ENCODE assay signal across 1 cellular context in the genomic region with DNA sequence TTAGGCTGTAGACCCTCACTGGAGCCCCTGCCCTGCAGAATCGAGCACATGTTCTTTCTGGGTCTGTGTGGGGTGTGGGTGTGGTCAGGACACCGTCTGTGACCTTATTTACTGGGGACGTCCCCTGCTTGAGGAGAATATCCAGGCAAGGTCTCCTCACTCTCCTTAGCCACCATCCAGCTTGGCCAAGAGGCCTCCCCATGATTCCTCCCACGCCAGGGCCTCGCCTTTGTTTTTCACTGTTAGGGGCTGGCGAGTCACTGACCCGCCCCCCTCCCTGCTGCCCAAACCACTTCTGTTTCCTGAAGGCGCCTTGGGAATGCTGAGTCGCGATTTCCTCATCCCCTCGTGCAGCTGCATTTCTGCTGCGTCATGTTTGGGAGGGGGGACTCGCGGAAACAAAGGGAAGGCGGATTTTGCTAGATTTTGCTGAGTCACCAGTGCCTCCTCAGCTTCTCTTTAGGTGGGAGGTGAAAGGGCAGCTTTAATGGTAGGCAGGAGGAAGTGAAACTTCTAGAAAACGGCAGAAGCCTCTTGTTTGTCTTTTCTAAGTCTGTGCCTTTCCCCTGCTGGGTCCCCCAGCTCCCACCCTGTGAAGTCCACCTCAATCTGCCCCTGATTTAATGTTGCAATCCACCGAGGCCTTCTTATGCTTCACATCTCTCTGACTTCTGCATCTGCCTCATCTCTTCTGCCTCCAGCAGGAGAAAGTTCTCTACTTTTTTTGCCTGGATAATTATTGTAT.
TF ChIP-seq lines count a peak whose summit lies in the region.

No MANE protein-coding gene starts in this region.

TF ChIP-seq in GM12878, 131 proteins besides CTCF, POLR2A, EP300 and RAD21 (continues in another document):
- TF ChIP-seq HCFC1 (IDR thresholded peaks at IDR 0.05; ENCODE audit: low read length): peak; percentile 5; the same call in 1 of the 2 replicates
- peak; percentile 84 for TF ChIP-seq GATAD2B (conservative IDR thresholded peaks at IDR 0.05; ENCODE audit: low read depth)
- TF ChIP-seq, protein P1, sequence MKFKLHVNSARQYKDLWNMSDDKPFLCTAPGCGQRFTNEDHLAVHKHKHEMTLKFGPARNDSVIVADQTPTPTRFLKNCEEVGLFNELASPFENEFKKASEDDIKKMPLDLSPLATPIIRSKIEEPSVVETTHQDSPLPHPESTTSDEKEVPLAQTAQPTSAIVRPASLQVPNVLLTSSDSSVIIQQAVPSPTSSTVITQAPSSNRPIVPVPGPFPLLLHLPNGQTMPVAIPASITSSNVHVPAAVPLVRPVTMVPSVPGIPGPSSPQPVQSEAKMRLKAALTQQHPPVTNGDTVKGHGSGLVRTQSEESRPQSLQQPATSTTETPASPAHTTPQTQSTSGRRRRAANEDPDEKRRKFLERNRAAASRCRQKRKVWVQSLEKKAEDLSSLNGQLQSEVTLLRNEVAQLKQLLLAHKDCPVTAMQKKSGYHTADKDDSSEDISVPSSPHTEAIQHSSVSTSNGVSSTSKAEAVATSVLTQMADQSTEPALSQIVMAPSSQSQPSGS (IDR thresholded peaks at IDR 0.05; ENCODE audit: low read length): no peak
- TF ChIP-seq SMC3 (IDR thresholded peaks at IDR 0.05; ENCODE audit: borderline replicate concordance, low read length): no peak; the same call in 1 of the 2 replicates
- peak; percentile 96 for TF ChIP-seq DPF2 (IDR thresholded peaks at IDR 0.05)
- TF ChIP-seq POLR2AphosphoS2 (IDR thresholded peaks at IDR 0.05; ENCODE audit: low read depth, low read length): no peak
- TF ChIP-seq, protein P2, sequence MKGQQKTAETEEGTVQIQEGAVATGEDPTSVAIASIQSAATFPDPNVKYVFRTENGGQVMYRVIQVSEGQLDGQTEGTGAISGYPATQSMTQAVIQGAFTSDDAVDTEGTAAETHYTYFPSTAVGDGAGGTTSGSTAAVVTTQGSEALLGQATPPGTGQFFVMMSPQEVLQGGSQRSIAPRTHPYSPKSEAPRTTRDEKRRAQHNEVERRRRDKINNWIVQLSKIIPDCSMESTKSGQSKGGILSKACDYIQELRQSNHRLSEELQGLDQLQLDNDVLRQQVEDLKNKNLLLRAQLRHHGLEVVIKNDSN (IDR thresholded peaks at IDR 0.05; ENCODE audit: borderline replicate concordance, extremely low read length, insufficient read depth, low read depth, low read length): no peak
- TF ChIP-seq, protein P3, sequence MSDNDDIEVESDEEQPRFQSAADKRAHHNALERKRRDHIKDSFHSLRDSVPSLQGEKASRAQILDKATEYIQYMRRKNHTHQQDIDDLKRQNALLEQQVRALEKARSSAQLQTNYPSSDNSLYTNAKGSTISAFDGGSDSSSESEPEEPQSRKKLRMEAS (IDR thresholded peaks at IDR 0.05; ENCODE audit: low read depth, low read length): peak; percentile 15; the same call in 1 of the 2 replicates
- TF ChIP-seq, protein P4, sequence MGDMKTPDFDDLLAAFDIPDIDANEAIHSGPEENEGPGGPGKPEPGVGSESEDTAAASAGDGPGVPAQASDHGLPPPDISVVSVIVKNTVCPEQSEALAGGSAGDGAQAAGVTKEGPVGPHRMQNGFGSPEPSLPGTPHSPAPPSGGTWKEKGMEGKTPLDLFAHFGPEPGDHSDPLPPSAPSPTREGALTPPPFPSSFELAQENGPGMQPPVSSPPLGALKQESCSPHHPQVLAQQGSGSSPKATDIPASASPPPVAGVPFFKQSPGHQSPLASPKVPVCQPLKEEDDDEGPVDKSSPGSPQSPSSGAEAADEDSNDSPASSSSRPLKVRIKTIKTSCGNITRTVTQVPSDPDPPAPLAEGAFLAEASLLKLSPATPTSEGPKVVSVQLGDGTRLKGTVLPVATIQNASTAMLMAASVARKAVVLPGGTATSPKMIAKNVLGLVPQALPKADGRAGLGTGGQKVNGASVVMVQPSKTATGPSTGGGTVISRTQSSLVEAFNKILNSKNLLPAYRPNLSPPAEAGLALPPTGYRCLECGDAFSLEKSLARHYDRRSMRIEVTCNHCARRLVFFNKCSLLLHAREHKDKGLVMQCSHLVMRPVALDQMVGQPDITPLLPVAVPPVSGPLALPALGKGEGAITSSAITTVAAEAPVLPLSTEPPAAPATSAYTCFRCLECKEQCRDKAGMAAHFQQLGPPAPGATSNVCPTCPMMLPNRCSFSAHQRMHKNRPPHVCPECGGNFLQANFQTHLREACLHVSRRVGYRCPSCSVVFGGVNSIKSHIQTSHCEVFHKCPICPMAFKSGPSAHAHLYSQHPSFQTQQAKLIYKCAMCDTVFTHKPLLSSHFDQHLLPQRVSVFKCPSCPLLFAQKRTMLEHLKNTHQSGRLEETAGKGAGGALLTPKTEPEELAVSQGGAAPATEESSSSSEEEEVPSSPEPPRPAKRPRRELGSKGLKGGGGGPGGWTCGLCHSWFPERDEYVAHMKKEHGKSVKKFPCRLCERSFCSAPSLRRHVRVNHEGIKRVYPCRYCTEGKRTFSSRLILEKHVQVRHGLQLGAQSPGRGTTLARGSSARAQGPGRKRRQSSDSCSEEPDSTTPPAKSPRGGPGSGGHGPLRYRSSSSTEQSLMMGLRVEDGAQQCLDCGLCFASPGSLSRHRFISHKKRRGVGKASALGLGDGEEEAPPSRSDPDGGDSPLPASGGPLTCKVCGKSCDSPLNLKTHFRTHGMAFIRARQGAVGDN (IDR thresholded peaks at IDR 0.05): peak; percentile 90
- no peak for TF ChIP-seq CEBPB (IDR thresholded peaks at IDR 0.05; ENCODE audit: borderline replicate concordance in 1 of 2, low read depth in 2 of 2, low read length in 2 of 2)
- TF ChIP-seq ZNF24 (IDR thresholded peaks at IDR 0.05): no peak; the same call in 1 of the 2 replicates
- TF ChIP-seq, protein P5, sequence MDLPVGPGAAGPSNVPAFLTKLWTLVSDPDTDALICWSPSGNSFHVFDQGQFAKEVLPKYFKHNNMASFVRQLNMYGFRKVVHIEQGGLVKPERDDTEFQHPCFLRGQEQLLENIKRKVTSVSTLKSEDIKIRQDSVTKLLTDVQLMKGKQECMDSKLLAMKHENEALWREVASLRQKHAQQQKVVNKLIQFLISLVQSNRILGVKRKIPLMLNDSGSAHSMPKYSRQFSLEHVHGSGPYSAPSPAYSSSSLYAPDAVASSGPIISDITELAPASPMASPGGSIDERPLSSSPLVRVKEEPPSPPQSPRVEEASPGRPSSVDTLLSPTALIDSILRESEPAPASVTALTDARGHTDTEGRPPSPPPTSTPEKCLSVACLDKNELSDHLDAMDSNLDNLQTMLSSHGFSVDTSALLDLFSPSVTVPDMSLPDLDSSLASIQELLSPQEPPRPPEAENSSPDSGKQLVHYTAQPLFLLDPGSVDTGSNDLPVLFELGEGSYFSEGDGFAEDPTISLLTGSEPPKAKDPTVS (IDR thresholded peaks at IDR 0.05; ENCODE audit: low read depth, low read length): peak; percentile 98
- TF ChIP-seq, protein P6, sequence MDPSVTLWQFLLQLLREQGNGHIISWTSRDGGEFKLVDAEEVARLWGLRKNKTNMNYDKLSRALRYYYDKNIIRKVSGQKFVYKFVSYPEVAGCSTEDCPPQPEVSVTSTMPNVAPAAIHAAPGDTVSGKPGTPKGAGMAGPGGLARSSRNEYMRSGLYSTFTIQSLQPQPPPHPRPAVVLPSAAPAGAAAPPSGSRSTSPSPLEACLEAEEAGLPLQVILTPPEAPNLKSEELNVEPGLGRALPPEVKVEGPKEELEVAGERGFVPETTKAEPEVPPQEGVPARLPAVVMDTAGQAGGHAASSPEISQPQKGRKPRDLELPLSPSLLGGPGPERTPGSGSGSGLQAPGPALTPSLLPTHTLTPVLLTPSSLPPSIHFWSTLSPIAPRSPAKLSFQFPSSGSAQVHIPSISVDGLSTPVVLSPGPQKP (IDR thresholded peaks at IDR 0.05; ENCODE audit: low read depth, low read length): no peak
- TF ChIP-seq ESRRA (IDR thresholded peaks at IDR 0.05; ENCODE audit: low read length): no peak
- peak; percentile 97 for TF ChIP-seq IKZF1 (conservative IDR thresholded peaks at IDR 0.05)
- TF ChIP-seq MYC (IDR thresholded peaks at IDR 0.05; ENCODE audit: insufficient read depth, insufficient read length, insufficient replicate concordance, low read length, severe bottlenecking): no peak
- TF ChIP-seq ZNF217 (IDR thresholded peaks at IDR 0.05): no peak
- no peak for TF ChIP-seq EZH2 (IDR thresholded peaks at IDR 0.05; ENCODE audit: borderline replicate concordance, control insufficient read depth, low read depth, low read length)
- no peak for TF ChIP-seq WRNIP1 (IDR thresholded peaks at IDR 0.05; ENCODE audit: borderline replicate concordance, low read depth, low read length)
- peak; percentile 80; the same call in 1 of the 2 replicates for TF ChIP-seq NFIC (IDR thresholded peaks at IDR 0.05; ENCODE audit: low read depth, low read length)
- TF ChIP-seq SREBF2 (IDR thresholded peaks at IDR 0.05; ENCODE audit: low read length): no peak
- no peak for TF ChIP-seq RFX5 (IDR thresholded peaks at IDR 0.05; ENCODE audit: low read depth, low read length)
- no peak for TF ChIP-seq PAX8 (IDR thresholded peaks at IDR 0.05)
- TF ChIP-seq TCF12 (IDR thresholded peaks at IDR 0.05; ENCODE audit: low read depth, low read length): peak; percentile 76
- TF ChIP-seq HDGF (IDR thresholded peaks at IDR 0.05): peak; percentile 49; the same call in 1 of the 2 replicates
- TF ChIP-seq, protein P7, sequence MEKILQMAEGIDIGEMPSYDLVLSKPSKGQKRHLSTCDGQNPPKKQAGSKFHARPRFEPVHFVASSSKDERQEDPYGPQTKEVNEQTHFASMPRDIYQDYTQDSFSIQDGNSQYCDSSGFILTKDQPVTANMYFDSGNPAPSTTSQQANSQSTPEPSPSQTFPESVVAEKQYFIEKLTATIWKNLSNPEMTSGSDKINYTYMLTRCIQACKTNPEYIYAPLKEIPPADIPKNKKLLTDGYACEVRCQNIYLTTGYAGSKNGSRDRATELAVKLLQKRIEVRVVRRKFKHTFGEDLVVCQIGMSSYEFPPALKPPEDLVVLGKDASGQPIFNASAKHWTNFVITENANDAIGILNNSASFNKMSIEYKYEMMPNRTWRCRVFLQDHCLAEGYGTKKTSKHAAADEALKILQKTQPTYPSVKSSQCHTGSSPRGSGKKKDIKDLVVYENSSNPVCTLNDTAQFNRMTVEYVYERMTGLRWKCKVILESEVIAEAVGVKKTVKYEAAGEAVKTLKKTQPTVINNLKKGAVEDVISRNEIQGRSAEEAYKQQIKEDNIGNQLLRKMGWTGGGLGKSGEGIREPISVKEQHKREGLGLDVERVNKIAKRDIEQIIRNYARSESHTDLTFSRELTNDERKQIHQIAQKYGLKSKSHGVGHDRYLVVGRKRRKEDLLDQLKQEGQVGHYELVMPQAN (conservative IDR thresholded peaks at IDR 0.05): peak; percentile 70
- no peak for TF ChIP-seq CBX5 (IDR thresholded peaks at IDR 0.05; ENCODE audit: low read depth)
- TF ChIP-seq, protein P8, sequence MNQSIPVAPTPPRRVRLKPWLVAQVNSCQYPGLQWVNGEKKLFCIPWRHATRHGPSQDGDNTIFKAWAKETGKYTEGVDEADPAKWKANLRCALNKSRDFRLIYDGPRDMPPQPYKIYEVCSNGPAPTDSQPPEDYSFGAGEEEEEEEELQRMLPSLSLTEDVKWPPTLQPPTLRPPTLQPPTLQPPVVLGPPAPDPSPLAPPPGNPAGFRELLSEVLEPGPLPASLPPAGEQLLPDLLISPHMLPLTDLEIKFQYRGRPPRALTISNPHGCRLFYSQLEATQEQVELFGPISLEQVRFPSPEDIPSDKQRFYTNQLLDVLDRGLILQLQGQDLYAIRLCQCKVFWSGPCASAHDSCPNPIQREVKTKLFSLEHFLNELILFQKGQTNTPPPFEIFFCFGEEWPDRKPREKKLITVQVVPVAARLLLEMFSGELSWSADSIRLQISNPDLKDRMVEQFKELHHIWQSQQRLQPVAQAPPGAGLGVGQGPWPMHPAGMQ (IDR thresholded peaks at IDR 0.05; ENCODE audit: borderline replicate concordance): no peak
- TF ChIP-seq, protein P9, sequence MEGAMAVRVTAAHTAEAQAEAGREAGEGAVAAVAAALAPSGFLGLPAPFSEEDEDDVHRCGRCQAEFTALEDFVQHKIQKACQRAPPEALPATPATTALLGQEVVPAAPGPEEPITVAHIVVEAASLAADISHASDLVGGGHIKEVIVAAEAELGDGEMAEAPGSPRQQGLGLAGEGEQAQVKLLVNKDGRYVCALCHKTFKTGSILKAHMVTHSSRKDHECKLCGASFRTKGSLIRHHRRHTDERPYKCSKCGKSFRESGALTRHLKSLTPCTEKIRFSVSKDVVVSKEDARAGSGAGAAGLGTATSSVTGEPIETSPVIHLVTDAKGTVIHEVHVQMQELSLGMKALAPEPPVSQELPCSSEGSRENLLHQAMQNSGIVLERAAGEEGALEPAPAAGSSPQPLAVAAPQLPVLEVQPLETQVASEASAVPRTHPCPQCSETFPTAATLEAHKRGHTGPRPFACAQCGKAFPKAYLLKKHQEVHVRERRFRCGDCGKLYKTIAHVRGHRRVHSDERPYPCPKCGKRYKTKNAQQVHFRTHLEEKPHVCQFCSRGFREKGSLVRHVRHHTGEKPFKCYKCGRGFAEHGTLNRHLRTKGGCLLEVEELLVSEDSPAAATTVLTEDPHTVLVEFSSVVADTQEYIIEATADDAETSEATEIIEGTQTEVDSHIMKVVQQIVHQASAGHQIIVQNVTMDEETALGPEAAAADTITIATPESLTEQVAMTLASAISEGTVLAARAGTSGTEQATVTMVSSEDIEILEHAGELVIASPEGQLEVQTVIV (IDR thresholded peaks at IDR 0.05; ENCODE audit: borderline replicate concordance, partially characterized antibody): no peak
- TF ChIP-seq SIX5 (IDR thresholded peaks at IDR 0.05; ENCODE audit: low read depth, low read length, severe bottlenecking): no peak
- TF ChIP-seq, protein P10, sequence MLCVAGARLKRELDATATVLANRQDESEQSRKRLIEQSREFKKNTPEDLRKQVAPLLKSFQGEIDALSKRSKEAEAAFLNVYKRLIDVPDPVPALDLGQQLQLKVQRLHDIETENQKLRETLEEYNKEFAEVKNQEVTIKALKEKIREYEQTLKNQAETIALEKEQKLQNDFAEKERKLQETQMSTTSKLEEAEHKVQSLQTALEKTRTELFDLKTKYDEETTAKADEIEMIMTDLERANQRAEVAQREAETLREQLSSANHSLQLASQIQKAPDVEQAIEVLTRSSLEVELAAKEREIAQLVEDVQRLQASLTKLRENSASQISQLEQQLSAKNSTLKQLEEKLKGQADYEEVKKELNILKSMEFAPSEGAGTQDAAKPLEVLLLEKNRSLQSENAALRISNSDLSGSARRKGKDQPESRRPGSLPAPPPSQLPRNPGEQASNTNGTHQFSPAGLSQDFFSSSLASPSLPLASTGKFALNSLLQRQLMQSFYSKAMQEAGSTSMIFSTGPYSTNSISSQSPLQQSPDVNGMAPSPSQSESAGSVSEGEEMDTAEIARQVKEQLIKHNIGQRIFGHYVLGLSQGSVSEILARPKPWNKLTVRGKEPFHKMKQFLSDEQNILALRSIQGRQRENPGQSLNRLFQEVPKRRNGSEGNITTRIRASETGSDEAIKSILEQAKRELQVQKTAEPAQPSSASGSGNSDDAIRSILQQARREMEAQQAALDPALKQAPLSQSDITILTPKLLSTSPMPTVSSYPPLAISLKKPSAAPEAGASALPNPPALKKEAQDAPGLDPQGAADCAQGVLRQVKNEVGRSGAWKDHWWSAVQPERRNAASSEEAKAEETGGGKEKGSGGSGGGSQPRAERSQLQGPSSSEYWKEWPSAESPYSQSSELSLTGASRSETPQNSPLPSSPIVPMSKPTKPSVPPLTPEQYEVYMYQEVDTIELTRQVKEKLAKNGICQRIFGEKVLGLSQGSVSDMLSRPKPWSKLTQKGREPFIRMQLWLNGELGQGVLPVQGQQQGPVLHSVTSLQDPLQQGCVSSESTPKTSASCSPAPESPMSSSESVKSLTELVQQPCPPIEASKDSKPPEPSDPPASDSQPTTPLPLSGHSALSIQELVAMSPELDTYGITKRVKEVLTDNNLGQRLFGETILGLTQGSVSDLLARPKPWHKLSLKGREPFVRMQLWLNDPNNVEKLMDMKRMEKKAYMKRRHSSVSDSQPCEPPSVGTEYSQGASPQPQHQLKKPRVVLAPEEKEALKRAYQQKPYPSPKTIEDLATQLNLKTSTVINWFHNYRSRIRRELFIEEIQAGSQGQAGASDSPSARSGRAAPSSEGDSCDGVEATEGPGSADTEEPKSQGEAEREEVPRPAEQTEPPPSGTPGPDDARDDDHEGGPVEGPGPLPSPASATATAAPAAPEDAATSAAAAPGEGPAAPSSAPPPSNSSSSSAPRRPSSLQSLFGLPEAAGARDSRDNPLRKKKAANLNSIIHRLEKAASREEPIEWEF (IDR thresholded peaks at IDR 0.05; ENCODE audit: insufficient replicate concordance, low read depth, low read length): no peak
